Comparison of ENCODE assay signal across 15 cellular contexts in the genomic region with DNA sequence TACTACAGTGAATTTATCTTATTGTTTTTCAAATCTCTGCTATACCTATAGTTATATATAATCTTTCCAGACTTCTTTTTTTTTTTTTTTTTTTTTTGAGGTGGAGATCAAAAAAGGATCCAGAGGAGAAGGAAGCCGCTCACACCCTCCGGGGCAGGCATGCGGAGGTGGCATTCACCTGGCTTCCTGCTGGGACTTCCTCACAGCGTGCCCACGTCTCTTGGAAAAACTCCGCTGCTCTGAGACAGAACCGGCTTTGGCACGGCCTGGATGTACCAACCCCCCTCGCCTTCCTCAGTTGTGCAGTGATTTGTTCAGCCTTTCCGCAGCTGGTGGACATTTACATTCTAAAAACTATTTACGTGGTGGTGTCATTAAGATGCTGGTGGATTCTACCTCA. TPM values are rescaled to one million over a fixed set of nuclear protein-coding genes. Genes with fewer than 3 reads are reported as not detected.
"Had no signal": no experiment of that assay in that cellular context is flagged by ENCODE, and none has a peak within 500 bp of the region (broad histone marks: within the 10 kb centered on the region; RNA-seq: fewer than 3 reads in every experiment).

No MANE protein-coding gene starts in this region.

RNA-seq across cellular contexts. Expression of a gene that starts 11.1 kb away (rescaled TPM):
- total RNA-seq: activated CD4-positive, alpha-beta memory T cell treated with anti-CD3 and anti-CD28 coated beads, Interleukin-2, amount 10 ng/mL, durations not matched to agents 7 days and 5 days; activated CD4-positive, alpha-beta T cell treated with anti-CD3 and anti-CD28 coated beads for 36 hours; activated CD4-positive, alpha-beta T cell treated with anti-CD3 and anti-CD28 coated beads, Interleukin-2, amount 10 ng/mL, durations not matched to agents 7 days and 5 days; activated CD8-positive, alpha-beta memory T cell treated with anti-CD3 and anti-CD28 coated beads, Interleukin-2, amount 10 ng/mL, durations not matched to agents 7 days and 5 days; activated CD8-positive, alpha-beta T cell treated with anti-CD3 and anti-CD28 coated beads, Interleukin-2, amount 10 ng/mL, durations not matched to agents 7 days and 5 days; activated naive CD8-positive, alpha-beta T cell treated with anti-CD3 and anti-CD28 coated beads, Interleukin-2, amount 10 ng/mL, durations not matched to agents 7 days and 5 days; activated T-helper 2 cell treated with anti-CD3 and anti-CD28 coated beads, Interferon-gamma antibody, Interleukin-2, Interleukin-4, amounts not matched to agents 10 μg/mL and 5 μg/mL and 100 μg/mL, durations not matched to agents 14 hours and 24 hours and 36 hours; ascending aorta; bronchial epithelial cell; cardiac muscle cell; T-cell; T-helper 1 cell treated with Interleukin-12 subunit alpha and Interleukin-12 subunit beta and Interleukin-4 antibody, amounts not matched to agents 30 ng/mL and 1 ng/mL, for 36 hours; T-helper 17 cell; T-helper 2 cell treated with Interferon-gamma antibody and Interleukin-4, amounts not matched to agents 100 ng/mL and 5 ng/mL, for 36 hours; WTC11 had no signal

RNA-seq across cellular contexts. Expression of a gene that starts 23.0 kb away (rescaled TPM):
- total RNA-seq: activated CD4-positive, alpha-beta memory T cell treated with anti-CD3 and anti-CD28 coated beads, Interleukin-2, amount 10 ng/mL, durations not matched to agents 7 days and 5 days; activated CD4-positive, alpha-beta T cell treated with anti-CD3 and anti-CD28 coated beads for 36 hours; activated CD4-positive, alpha-beta T cell treated with anti-CD3 and anti-CD28 coated beads, Interleukin-2, amount 10 ng/mL, durations not matched to agents 7 days and 5 days; activated CD8-positive, alpha-beta memory T cell treated with anti-CD3 and anti-CD28 coated beads, Interleukin-2, amount 10 ng/mL, durations not matched to agents 7 days and 5 days; activated CD8-positive, alpha-beta T cell treated with anti-CD3 and anti-CD28 coated beads, Interleukin-2, amount 10 ng/mL, durations not matched to agents 7 days and 5 days; activated naive CD8-positive, alpha-beta T cell treated with anti-CD3 and anti-CD28 coated beads, Interleukin-2, amount 10 ng/mL, durations not matched to agents 7 days and 5 days; activated T-helper 2 cell treated with anti-CD3 and anti-CD28 coated beads, Interferon-gamma antibody, Interleukin-2, Interleukin-4, amounts not matched to agents 10 μg/mL and 5 μg/mL and 100 μg/mL, durations not matched to agents 14 hours and 24 hours and 36 hours; ascending aorta; bronchial epithelial cell; cardiac muscle cell; T-cell; T-helper 1 cell treated with Interleukin-12 subunit alpha and Interleukin-12 subunit beta and Interleukin-4 antibody, amounts not matched to agents 30 ng/mL and 1 ng/mL, for 36 hours; T-helper 17 cell; T-helper 2 cell treated with Interferon-gamma antibody and Interleukin-4, amounts not matched to agents 100 ng/mL and 5 ng/mL, for 36 hours; WTC11 had no signal

RNA-seq across cellular contexts. Expression of a gene that starts 45.4 kb away (rescaled TPM):
- total RNA-seq: activated CD4-positive, alpha-beta memory T cell treated with anti-CD3 and anti-CD28 coated beads, Interleukin-2, amount 10 ng/mL, durations not matched to agents 7 days and 5 days; activated CD4-positive, alpha-beta T cell treated with anti-CD3 and anti-CD28 coated beads for 36 hours; activated CD4-positive, alpha-beta T cell treated with anti-CD3 and anti-CD28 coated beads, Interleukin-2, amount 10 ng/mL, durations not matched to agents 7 days and 5 days; activated CD8-positive, alpha-beta T cell treated with anti-CD3 and anti-CD28 coated beads, Interleukin-2, amount 10 ng/mL, durations not matched to agents 7 days and 5 days; activated T-helper 2 cell treated with anti-CD3 and anti-CD28 coated beads, Interferon-gamma antibody, Interleukin-2, Interleukin-4, amounts not matched to agents 10 μg/mL and 5 μg/mL and 100 μg/mL, durations not matched to agents 14 hours and 24 hours and 36 hours; ascending aorta; bronchial epithelial cell; cardiac muscle cell; T-helper 1 cell treated with Interleukin-12 subunit alpha and Interleukin-12 subunit beta and Interleukin-4 antibody, amounts not matched to agents 30 ng/mL and 1 ng/mL, for 36 hours; T-helper 17 cell; T-helper 2 cell treated with Interferon-gamma antibody and Interleukin-4, amounts not matched to agents 100 ng/mL and 5 ng/mL, for 36 hours; WTC11 had no signal
